In genomic region chr10:96395931-96396877, GRCh38 we compare ENCODE assay signal across 1 cellular context.
TF ChIP-seq lines count a peak whose summit lies in the region.

No MANE protein-coding gene starts in this region.

TF ChIP-seq in GM12878, 131 proteins besides CTCF, POLR2A, EP300 and RAD21 (continued from another document):
- TF ChIP-seq PRDM15 (CRISPR knock-in tag; IDR thresholded peaks at IDR 0.05): no peak
- no peak for TF ChIP-seq PBX3 (IDR thresholded peaks at IDR 0.05; ENCODE audit: insufficient replicate concordance, low read depth, low read length)
- TF ChIP-seq IRF5 (IDR thresholded peaks at IDR 0.05; ENCODE audit: borderline replicate concordance): no peak
- 0 out of 4 replicates have a peak, but pooled peaks of 1 of the 2 experiments have one; percentile 25 for TF ChIP-seq BHLHE40 (IDR thresholded peaks at IDR 0.05; ENCODE audit: borderline replicate concordance in 1 of 2, low read depth in 2 of 2, low read length in 1 of 2)
- no peak for TF ChIP-seq RELA (IDR thresholded peaks at IDR 0.05; ENCODE audit: borderline replicate concordance, partially characterized antibody)
- TF ChIP-seq EGR1 (IDR thresholded peaks at IDR 0.05; ENCODE audit: borderline replicate concordance in 1 of 2, low read depth in 2 of 2, low read length in 2 of 2): no peak
- TF ChIP-seq MLLT1 (IDR thresholded peaks at IDR 0.05): 0 out of 2 replicates have a peak, but pooled peaks have one; percentile 29
- TF ChIP-seq RB1 (IDR thresholded peaks at IDR 0.05; ENCODE audit: borderline replicate concordance): 0 out of 2 replicates have a peak, but pooled peaks have one; percentile 39
- TF ChIP-seq E2F8 (IDR thresholded peaks at IDR 0.05; ENCODE audit: low read depth, partially characterized antibody): no peak
- TF ChIP-seq SMC3 (IDR thresholded peaks at IDR 0.05; ENCODE audit: borderline replicate concordance, low read length): peak; percentile 83
- TF ChIP-seq JUND (IDR thresholded peaks at IDR 0.05; ENCODE audit: low read depth, low read length): no peak
- no peak for TF ChIP-seq ELK1 (IDR thresholded peaks at IDR 0.05; ENCODE audit: low read depth, low read length)
- no peak for TF ChIP-seq SIX5 (IDR thresholded peaks at IDR 0.05; ENCODE audit: low read depth, low read length, severe bottlenecking)
